In the genomic region with DNA sequence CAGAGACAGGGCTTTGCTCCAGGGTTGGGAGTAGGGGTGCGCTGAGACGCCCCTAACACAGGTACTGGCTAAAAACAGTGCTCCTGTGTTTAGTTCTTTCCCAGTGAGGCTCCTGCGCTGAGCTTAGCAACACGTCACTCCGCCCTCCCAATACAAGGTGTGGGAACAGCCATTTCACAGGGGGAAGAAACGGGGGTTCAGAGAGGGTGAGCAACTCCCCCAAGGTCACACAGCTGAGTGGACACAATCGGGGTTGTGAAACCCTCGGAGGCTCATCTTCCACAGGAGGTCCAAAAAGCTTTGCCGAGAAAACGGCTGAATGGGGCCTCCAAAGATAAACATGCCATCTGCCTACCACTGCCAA, we compare ENCODE assay signal across 9 cellular contexts. TPM values are rescaled to one million over a fixed set of nuclear protein-coding genes. Genes with fewer than 3 reads are reported as not detected.
DNase-seq lines count a peak whose midpoint lies in the region; ATAC-seq, FAIRE-seq and TF ChIP-seq lines count a peak whose summit lies in the region.
"Had no signal": no experiment of that assay in that cellular context is flagged by ENCODE, and none has a peak within 500 bp of the region (broad histone marks: within the 10 kb centered on the region; RNA-seq: fewer than 3 reads in every experiment).

No MANE protein-coding gene starts in this region.

- H3K4me1 ChIP-seq in HUES64 (ENCODE audit: insufficient read depth, low read length) (peaks cover 21% of the 10 kb centered on the region), duodenal mucosa (ENCODE audit: control insufficient read depth in 1 of 2, insufficient read depth in 2 of 2, low read length in 2 of 2) (peaks cover 0 to 10% of the 10 kb centered on the region in 2 donors), pancreas (peaks cover 0 to 5% (median 0%) of the 10 kb centered on the region in 3 donors)

- WGBS in HUES64, result 36% methylated on average over 10 of the region's 10 CpGs
- WGBS in pancreas, 2 donors, result 43 to 44% methylated on average over 10 of the region's 10 CpGs

- peak overlapping the region; percentile 75 for H3K4me3 ChIP-seq in HUES64 (ENCODE audit: low read length)
- H3K4me3 ChIP-seq in duodenal mucosa (ENCODE audit: low read depth in 1 of 2, low read length in 2 of 2), result peak overlapping the region; percentile 63 to 64
- H3K4me3 ChIP-seq in pancreas, result peak overlapping the region in 3 of 4 donors; percentile 26 to 40 (median 29)

- FAIRE-seq in pancreas (lab: Jason Lieb, UNC), result no peak

- DNase-seq in pancreas, result no peak
- no peak for DNase-seq in A172 (ENCODE audit: low spot score)
- no peak for DNase-seq in stimulated activated CD4-positive, alpha-beta T cell treated with anti-CD3 and anti-CD28 coated beads, Interleukin-15, amount 100 ng/mL, for 24 hours
- DNase-seq in NCI-H345 (lab: John Stamatoyannopoulos, UW), result no peak

- H3K9ac ChIP-seq in HUES64 (ENCODE audit: low read depth, low read length), result peak overlapping the region; percentile 54; the same call in 1 of the 2 replicates
- H3K9ac ChIP-seq in duodenal mucosa (ENCODE audit: low read depth in 1 of 2, low read length in 2 of 2), result peak overlapping the region; percentile 16 to 45

- TF ChIP-seq CTCF in pancreas (IDR thresholded peaks at IDR 0.05), result no peak

- H3K27ac ChIP-seq in HUES64 (ENCODE audit: low read depth, low read length) (no peak overlapping the region), duodenal mucosa (ENCODE audit: low read depth, low read length) (no peak overlapping the region), pancreas (no peak overlapping the region)

- H3K27me3 ChIP-seq in HUES64 (ENCODE audit: insufficient read depth, low read length) (no peaks in the 10 kb centered on the region), duodenal mucosa (ENCODE audit: control insufficient read depth in 1 of 2, insufficient read depth in 2 of 2, low read length in 2 of 2) (no peaks in the 10 kb centered on the region), pancreas (no peaks in the 10 kb centered on the region)

- H3K9me3 ChIP-seq in HUES64 (ENCODE audit: insufficient read depth, low read depth, low read length), result no peaks in the 10 kb centered on the region
- H3K9me3 ChIP-seq in duodenal mucosa (ENCODE audit: control insufficient read depth in 1 of 2, low read length in 2 of 2), result no peaks in the 10 kb centered on the region
- no peaks in the 10 kb centered on the region for H3K9me3 ChIP-seq in pancreas

- H3K36me3 ChIP-seq in HUES64 (ENCODE audit: insufficient read depth, low read length) (peaks cover 17% of the 10 kb centered on the region; the same call in 1 of the 2 replicates), duodenal mucosa (ENCODE audit: control insufficient read depth in 1 of 2, insufficient read depth in 2 of 2, low read length in 2 of 2) (no peaks in the 10 kb centered on the region), pancreas (peaks cover 0 to 8% (median 0%) of the 10 kb centered on the region in 3 donors)

- intact Hi-C loops in pancreas (cut with DNase I), result no loop called here

- ATAC-seq in GM18502 (IDR thresholded peaks at IDR 0.05; ENCODE audit: poor library complexity, unreplicated experiment) (peak; percentile 31), pancreas (no peak), HG02798 (IDR thresholded peaks at IDR 0.05; ENCODE audit: poor library complexity, unreplicated experiment) (no peak)

RNA-seq across cellular contexts. Expression of gene PRRT3, which starts 0.6 kb away (rescaled TPM):
- polyA plus RNA-seq in HUES64 (2013, experiment 1 of 2), result 6.4 TPM
- polyA plus RNA-seq in HUES64 (2013, experiment 2 of 2), result 7.5 TPM
- 1 to 10 TPM; 1.2 to 2.1 (median 1.9) TPM for total RNA-seq in pancreas
- polyA plus RNA-seq in pancreas, result 1 to 10 TPM; 2.5 to 5.1 TPM
- 3.4 and 4.2 TPM in 2 replicates for total RNA-seq in A172 (2014; rRNA removed; shearing (Covaris generic))

RNA-seq across cellular contexts. Expression of gene CRELD1, which starts 17.9 kb away (rescaled TPM):
- polyA plus RNA-seq in HUES64 (2013, experiment 1 of 2), result 7.8 TPM
- polyA plus RNA-seq in HUES64 (2013, experiment 2 of 2), result 9.8 TPM
- total RNA-seq in pancreas, result 10 to 100 TPM; 11.3 to 36.6 (median 13.2) TPM
- polyA plus RNA-seq in pancreas, result 10 to 100 TPM; 34.3 to 45.9 TPM
- 14.5 and 16.1 TPM in 2 replicates for total RNA-seq in A172 (2014; rRNA removed; shearing (Covaris generic))

RNA-seq across cellular contexts. Expression of gene IL17RC, which starts 34.7 kb away (rescaled TPM):
- polyA plus RNA-seq in HUES64 (2013, experiment 1 of 2), result 5.5 TPM
- 6.8 TPM for polyA plus RNA-seq in HUES64 (2013, experiment 2 of 2)
- 10 to 100 TPM; 11.9 to 19.8 (median 13.2) TPM for total RNA-seq in pancreas
- polyA plus RNA-seq in pancreas, result 10 to 100 TPM; 51.6 to 55.7 TPM
- 50.6 and 58.7 TPM in 2 replicates for total RNA-seq in A172 (2014; rRNA removed; shearing (Covaris generic))

RNA-seq across cellular contexts. Expression of gene EMC3, which starts 35.1 kb away (rescaled TPM):
- 48.2 TPM for polyA plus RNA-seq in HUES64 (2013, experiment 1 of 2)
- 46.2 TPM for polyA plus RNA-seq in HUES64 (2013, experiment 2 of 2)
- 10 to 100 TPM; 25.8 to 32.1 (median 29.6) TPM for total RNA-seq in pancreas
- polyA plus RNA-seq in pancreas, result 10 to 100 TPM in 1 of 2 donors, 1 to 10 TPM in 1; 9.8 to 35.2 TPM
- 108 and 130 TPM in 2 replicates for total RNA-seq in A172 (2014; rRNA removed; shearing (Covaris generic))

RNA-seq across cellular contexts. Expression of gene IL17RE, which starts 48.9 kb away (rescaled TPM):
- polyA plus RNA-seq in HUES64 (2013, experiment 1 of 2), result 0.75 TPM
- 1.1 TPM for polyA plus RNA-seq in HUES64 (2013, experiment 2 of 2)
- 10 to 100 TPM in 3 of 6 donors, 1 to 10 TPM in 3; 6.4 to 14.1 (median 9.4) TPM for total RNA-seq in pancreas
- 10 to 100 TPM in 1 of 2 donors, 1 to 10 TPM in 1; 8.0 to 15.6 TPM for polyA plus RNA-seq in pancreas
- total RNA-seq in A172 (2014; rRNA removed; shearing (Covaris generic)), result 0.81 and 1.3 TPM in 2 replicates
- total RNA-seq: RPMI7951 had no signal
